8 cellular contexts compared by ENCODE assay signal in genomic region chr10:77251297-77252013, GRCh38.
DNase-seq lines count a peak whose midpoint lies in the region; ATAC-seq lines count a peak whose summit lies in the region.

No MANE protein-coding gene starts in this region.

- no peak for ATAC-seq in GM21515 (IDR thresholded peaks at IDR 0.05; ENCODE audit: unreplicated experiment)
- no peak for ATAC-seq in GM21529 (IDR thresholded peaks at IDR 0.05; ENCODE audit: unreplicated experiment)
- ATAC-seq in HG03354 (IDR thresholded peaks at IDR 0.05; ENCODE audit: poor library complexity, severe bottlenecking, unreplicated experiment), result no peak

- DNase-seq in NCI-H1417 (lab: John Stamatoyannopoulos, UW), result peak in 2 of 3 experiments; percentile 18 to 47
- DNase-seq in NCI-H1417 treated with DMSO at 0.1 percent for 48 hours (lab: John Stamatoyannopoulos, UW), result no peak
- peak; percentile 6 for DNase-seq in KBM-7
- peak; percentile 68 for DNase-seq in amniotic epithelial cell (ENCODE audit: low read depth)
- peak; percentile 60 to 75 for DNase-seq in lung microvascular endothelial cell (ENCODE audit: low read depth in 2 of 2)

- in situ Hi-C loops in KBM-7 (cut with MboI; ENCODE audit: low pct_unique_long_range_greater_than_20kb, low sequenced_read_pairs), result no loop called here
